1 cellular context compared by ENCODE assay signal in genomic region chr5:6723901-6724300, GRCh38.
A peak's percentile ranks its signal among the peaks of the same experiment; 100 is the strongest.
TF ChIP-seq lines count a peak whose summit lies in the region.

No MANE protein-coding gene starts in this region.

TF ChIP-seq in IMR-90, 13 proteins besides CTCF, POLR2A, EP300 and RAD21:
- TF ChIP-seq CEBPB (IDR thresholded peaks at IDR 0.05; ENCODE audit: low read depth, low read length) (peak; percentile 22; the same call in 1 of the 2 replicates), NFE2L2 (IDR thresholded peaks at IDR 0.05; ENCODE audit: low read depth, low read length) (no peak)
